In the genomic region with DNA sequence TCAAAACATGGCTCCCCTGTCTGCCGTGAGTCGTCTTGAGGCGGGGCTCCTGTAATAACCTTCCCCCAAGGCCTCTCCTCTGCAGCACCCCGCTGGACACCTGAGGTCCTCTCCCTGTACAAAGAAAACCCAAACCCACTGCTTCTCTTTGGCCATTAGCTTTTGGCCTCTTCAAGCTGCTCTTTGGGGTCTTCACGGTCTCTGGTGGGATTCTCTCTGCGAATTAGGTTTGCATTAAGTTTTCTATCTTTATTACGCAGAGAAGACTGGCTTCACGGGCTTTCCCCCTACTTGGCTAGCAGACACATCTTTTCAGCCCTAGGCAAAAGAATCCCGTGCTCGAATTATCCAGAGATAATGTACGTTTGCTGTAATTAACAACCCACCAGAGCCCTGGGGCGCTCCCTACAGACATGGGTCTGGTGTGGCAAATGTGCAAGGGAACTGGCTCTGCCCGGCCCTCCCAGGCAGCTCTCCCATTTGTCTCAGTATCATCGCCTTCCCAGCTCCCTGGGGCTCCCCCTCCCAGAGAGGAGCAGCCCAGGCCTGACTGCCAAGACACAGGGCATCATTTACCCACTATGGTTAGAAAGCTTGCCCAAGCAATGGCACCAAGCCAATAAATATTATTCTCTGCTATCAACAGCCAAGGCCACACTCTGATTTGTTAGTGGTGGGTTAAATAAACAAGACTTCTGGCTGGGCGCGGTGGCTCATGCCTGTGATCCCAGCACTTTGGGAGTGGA, we compare ENCODE assay signal across 1 cellular context.
TF ChIP-seq lines count a peak whose summit lies in the region.

No MANE protein-coding gene starts in this region.

TF ChIP-seq in HepG2, 621 proteins besides CTCF, POLR2A, EP300 and RAD21 (continued from another document):
- TF ChIP-seq, protein P1, sequence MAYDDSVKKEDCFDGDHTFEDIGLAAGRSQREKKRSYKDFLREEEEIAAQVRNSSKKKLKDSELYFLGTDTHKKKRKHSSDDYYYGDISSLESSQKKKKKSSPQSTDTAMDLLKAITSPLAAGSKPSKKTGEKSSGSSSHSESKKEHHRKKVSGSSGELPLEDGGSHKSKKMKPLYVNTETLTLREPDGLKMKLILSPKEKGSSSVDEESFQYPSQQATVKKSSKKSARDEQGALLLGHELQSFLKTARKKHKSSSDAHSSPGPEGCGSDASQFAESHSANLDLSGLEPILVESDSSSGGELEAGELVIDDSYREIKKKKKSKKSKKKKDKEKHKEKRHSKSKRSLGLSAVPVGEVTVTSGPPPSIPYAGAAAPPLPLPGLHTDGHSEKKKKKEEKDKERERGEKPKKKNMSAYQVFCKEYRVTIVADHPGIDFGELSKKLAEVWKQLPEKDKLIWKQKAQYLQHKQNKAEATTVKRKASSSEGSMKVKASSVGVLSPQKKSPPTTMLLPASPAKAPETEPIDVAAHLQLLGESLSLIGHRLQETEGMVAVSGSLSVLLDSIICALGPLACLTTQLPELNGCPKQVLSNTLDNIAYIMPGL (CRISPR knock-in tag; IDR thresholded peaks at IDR 0.05; ENCODE audit: borderline replicate concordance in 1 of 2, low read depth in 1 of 2): 0 out of 4 replicates have a peak, but pooled peaks of 1 of the 2 experiments have one; percentile 2
- TF ChIP-seq BRCA1 (CRISPR knock-in tag; IDR thresholded peaks at IDR 0.05) (no peak), BRD4 (CRISPR knock-in tag; IDR thresholded peaks at IDR 0.05) (no peak; the same call in 1 of the 2 replicates), ZBTB7A (CRISPR knock-in tag; IDR thresholded peaks at IDR 0.05) (peak; percentile 60; the same call in 1 of the 2 replicates), CBX2 (IDR thresholded peaks at IDR 0.05; ENCODE audit: low read depth, low read length) (no peak), CBX2 (CRISPR knock-in tag; IDR thresholded peaks at IDR 0.05; ENCODE audit: low read depth) (no peak), ZFP90 (CRISPR knock-in tag; IDR thresholded peaks at IDR 0.05; ENCODE audit: borderline replicate concordance) (no peak), REPIN1 (CRISPR knock-in tag; IDR thresholded peaks at IDR 0.05; ENCODE audit: borderline replicate concordance, low read depth) (no peak), HOXD1 (CRISPR knock-in tag; IDR thresholded peaks at IDR 0.05) (no peak), ZNF33A (CRISPR knock-in tag; IDR thresholded peaks at IDR 0.05; ENCODE audit: borderline replicate concordance) (no peak), CBFB (CRISPR knock-in tag; IDR thresholded peaks at IDR 0.05) (no peak), CHD4 (IDR thresholded peaks at IDR 0.05; ENCODE audit: borderline replicate concordance, low read length) (no peak), JDP2 (CRISPR knock-in tag; IDR thresholded peaks at IDR 0.05; ENCODE audit: borderline replicate concordance) (no peak), NFKB2 (CRISPR knock-in tag; IDR thresholded peaks at IDR 0.05; ENCODE audit: borderline replicate concordance) (0 out of 2 replicates have a peak, but pooled peaks have one; percentile 27), ZNF180 (CRISPR knock-in tag; IDR thresholded peaks at IDR 0.05; ENCODE audit: borderline replicate concordance, low read depth) (no peak), ZNF33B (CRISPR knock-in tag; IDR thresholded peaks at IDR 0.05) (no peak), FOSL2 (CRISPR knock-in tag; IDR thresholded peaks at IDR 0.05) (no peak), ZNF564 (CRISPR knock-in tag; IDR thresholded peaks at IDR 0.05) (no peak), TBX3 (IDR thresholded peaks at IDR 0.05; ENCODE audit: borderline replicate concordance) (no peak), KDM6A (CRISPR knock-in tag; IDR thresholded peaks at IDR 0.05; ENCODE audit: low read depth) (no peak), PHF21A (CRISPR knock-in tag; IDR thresholded peaks at IDR 0.05) (0 out of 2 replicates have a peak, but pooled peaks have one; percentile 20)
- TF ChIP-seq, protein P2, sequence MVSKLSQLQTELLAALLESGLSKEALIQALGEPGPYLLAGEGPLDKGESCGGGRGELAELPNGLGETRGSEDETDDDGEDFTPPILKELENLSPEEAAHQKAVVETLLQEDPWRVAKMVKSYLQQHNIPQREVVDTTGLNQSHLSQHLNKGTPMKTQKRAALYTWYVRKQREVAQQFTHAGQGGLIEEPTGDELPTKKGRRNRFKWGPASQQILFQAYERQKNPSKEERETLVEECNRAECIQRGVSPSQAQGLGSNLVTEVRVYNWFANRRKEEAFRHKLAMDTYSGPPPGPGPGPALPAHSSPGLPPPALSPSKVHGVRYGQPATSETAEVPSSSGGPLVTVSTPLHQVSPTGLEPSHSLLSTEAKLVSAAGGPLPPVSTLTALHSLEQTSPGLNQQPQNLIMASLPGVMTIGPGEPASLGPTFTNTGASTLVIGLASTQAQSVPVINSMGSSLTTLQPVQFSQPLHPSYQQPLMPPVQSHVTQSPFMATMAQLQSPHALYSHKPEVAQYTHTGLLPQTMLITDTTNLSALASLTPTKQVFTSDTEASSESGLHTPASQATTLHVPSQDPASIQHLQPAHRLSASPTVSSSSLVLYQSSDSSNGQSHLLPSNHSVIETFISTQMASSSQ (IDR thresholded peaks at IDR 0.05; ENCODE audit: low read depth): no peak
- TF ChIP-seq, protein P2 (CRISPR knock-in tag; IDR thresholded peaks at IDR 0.05; ENCODE audit: borderline replicate concordance): no peak
- TF ChIP-seq, protein P3, sequence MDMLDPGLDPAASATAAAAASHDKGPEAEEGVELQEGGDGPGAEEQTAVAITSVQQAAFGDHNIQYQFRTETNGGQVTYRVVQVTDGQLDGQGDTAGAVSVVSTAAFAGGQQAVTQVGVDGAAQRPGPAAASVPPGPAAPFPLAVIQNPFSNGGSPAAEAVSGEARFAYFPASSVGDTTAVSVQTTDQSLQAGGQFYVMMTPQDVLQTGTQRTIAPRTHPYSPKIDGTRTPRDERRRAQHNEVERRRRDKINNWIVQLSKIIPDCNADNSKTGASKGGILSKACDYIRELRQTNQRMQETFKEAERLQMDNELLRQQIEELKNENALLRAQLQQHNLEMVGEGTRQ (IDR thresholded peaks at IDR 0.05; ENCODE audit: low read depth, low read length): no peak
- TF ChIP-seq, protein P3 (CRISPR knock-in tag; IDR thresholded peaks at IDR 0.05; ENCODE audit: borderline replicate concordance): no peak
- TF ChIP-seq, protein P4, sequence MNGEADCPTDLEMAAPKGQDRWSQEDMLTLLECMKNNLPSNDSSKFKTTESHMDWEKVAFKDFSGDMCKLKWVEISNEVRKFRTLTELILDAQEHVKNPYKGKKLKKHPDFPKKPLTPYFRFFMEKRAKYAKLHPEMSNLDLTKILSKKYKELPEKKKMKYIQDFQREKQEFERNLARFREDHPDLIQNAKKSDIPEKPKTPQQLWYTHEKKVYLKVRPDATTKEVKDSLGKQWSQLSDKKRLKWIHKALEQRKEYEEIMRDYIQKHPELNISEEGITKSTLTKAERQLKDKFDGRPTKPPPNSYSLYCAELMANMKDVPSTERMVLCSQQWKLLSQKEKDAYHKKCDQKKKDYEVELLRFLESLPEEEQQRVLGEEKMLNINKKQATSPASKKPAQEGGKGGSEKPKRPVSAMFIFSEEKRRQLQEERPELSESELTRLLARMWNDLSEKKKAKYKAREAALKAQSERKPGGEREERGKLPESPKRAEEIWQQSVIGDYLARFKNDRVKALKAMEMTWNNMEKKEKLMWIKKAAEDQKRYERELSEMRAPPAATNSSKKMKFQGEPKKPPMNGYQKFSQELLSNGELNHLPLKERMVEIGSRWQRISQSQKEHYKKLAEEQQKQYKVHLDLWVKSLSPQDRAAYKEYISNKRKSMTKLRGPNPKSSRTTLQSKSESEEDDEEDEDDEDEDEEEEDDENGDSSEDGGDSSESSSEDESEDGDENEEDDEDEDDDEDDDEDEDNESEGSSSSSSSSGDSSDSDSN (CRISPR knock-in tag; IDR thresholded peaks at IDR 0.05): no peak
- TF ChIP-seq, protein P5, sequence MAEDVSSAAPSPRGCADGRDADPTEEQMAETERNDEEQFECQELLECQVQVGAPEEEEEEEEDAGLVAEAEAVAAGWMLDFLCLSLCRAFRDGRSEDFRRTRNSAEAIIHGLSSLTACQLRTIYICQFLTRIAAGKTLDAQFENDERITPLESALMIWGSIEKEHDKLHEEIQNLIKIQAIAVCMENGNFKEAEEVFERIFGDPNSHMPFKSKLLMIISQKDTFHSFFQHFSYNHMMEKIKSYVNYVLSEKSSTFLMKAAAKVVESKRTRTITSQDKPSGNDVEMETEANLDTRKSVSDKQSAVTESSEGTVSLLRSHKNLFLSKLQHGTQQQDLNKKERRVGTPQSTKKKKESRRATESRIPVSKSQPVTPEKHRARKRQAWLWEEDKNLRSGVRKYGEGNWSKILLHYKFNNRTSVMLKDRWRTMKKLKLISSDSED (CRISPR knock-in tag; IDR thresholded peaks at IDR 0.05): no peak
- TF ChIP-seq, protein P6, sequence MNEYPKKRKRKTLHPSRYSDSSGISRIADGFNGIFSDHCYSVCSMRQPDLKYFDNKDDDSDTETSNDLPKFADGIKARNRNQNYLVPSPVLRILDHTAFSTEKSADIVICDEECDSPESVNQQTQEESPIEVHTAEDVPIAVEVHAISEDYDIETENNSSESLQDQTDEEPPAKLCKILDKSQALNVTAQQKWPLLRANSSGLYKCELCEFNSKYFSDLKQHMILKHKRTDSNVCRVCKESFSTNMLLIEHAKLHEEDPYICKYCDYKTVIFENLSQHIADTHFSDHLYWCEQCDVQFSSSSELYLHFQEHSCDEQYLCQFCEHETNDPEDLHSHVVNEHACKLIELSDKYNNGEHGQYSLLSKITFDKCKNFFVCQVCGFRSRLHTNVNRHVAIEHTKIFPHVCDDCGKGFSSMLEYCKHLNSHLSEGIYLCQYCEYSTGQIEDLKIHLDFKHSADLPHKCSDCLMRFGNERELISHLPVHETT (CRISPR knock-in tag; conservative IDR thresholded peaks at IDR 0.05): no peak
- TF ChIP-seq, protein P7, sequence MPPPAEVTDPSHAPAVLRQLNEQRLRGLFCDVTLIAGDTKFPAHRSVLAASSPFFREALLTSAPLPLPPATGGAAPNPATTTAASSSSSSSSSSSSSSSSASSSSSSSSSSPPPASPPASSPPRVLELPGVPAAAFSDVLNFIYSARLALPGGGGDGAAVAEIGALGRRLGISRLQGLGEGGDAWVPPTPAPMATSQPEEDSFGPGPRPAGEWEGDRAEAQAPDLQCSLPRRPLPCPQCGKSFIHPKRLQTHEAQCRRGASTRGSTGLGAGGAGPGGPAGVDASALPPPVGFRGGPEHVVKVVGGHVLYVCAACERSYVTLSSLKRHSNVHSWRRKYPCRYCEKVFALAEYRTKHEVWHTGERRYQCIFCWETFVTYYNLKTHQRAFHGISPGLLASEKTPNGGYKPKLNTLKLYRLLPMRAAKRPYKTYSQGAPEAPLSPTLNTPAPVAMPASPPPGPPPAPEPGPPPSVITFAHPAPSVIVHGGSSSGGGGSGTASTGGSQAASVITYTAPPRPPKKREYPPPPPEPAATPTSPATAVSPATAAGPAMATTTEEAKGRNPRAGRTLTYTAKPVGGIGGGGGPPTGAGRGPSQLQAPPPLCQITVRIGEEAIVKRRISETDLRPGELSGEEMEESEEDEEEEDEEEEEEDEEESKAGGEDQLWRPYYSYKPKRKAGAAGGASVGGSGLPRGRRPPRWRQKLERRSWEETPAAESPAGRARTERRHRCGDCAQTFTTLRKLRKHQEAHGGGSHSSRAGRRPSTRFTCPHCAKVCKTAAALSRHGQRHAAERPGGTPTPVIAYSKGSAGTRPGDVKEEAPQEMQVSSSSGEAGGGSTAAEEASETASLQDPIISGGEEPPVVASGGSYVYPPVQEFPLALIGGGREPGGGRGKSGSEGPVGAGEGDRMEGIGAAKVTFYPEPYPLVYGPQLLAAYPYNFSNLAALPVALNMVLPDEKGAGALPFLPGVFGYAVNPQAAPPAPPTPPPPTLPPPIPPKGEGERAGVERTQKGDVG (CRISPR knock-in tag; IDR thresholded peaks at IDR 0.05; ENCODE audit: borderline replicate concordance): peak; percentile 2; the same call in 1 of the 2 replicates
- TF ChIP-seq, protein P8, sequence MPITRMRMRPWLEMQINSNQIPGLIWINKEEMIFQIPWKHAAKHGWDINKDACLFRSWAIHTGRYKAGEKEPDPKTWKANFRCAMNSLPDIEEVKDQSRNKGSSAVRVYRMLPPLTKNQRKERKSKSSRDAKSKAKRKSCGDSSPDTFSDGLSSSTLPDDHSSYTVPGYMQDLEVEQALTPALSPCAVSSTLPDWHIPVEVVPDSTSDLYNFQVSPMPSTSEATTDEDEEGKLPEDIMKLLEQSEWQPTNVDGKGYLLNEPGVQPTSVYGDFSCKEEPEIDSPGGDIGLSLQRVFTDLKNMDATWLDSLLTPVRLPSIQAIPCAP (CRISPR knock-in tag; IDR thresholded peaks at IDR 0.05; ENCODE audit: low read depth): no peak
